Comparison of ENCODE assay signal across 11 cellular contexts in the genomic region with DNA sequence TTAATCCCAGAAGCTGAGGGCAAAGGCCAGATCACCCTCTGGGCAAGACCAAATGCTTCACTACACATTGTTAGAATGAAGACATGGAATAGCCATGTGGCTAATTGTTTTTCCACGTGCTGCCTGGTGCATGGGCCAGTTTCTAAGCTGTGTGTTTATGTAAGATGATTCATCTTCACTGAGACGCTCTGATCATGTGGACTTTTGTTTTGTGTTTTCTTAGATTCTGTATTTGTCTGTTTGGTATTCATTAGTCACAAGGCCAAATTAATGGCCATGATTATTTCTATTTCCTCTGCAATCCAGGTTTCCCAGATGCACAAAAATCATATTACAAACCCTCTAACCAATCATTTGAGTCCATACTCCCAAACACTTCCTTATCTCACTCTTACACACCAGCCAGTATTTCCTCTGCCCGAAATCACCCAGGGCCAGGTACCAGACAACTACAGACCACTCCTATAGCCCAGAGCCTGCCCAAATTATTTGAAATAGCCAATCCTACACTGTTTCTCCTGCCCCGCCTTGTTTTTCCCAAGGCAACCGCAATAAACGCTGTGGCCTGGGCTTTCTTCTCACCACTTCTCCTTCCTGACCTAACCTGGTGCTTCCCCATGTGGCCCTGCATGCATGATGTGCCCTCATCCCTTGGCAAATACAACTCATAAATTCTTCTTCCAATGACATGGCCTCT.
DNase-seq lines count a peak whose midpoint lies in the region; ATAC-seq and TF ChIP-seq lines count a peak whose summit lies in the region.
"Had no signal": no experiment of that assay in that cellular context is flagged by ENCODE, and none has a peak within 500 bp of the region (broad histone marks: within the 10 kb centered on the region; RNA-seq: fewer than 3 reads in every experiment).

No MANE protein-coding gene starts in this region.

- peak overlapping the region; percentile 32 for H3K27ac ChIP-seq in suprapubic skin
- H3K27ac ChIP-seq: pancreas had no signal

- H3K4me3 ChIP-seq in HFF-Myc (replicated peaks; ENCODE audit: low read depth, low read length) = no peak overlapping the region
- H3K4me3 ChIP-seq in foreskin fibroblast (ENCODE audit: low read depth in 1 of 2, low read length in 2 of 2) = no peak overlapping the region
- no peak overlapping the region for H3K4me3 ChIP-seq in suprapubic skin
- H3K4me3 ChIP-seq: pancreas had no signal

- no peaks in the 10 kb centered on the region for H3K9me3 ChIP-seq in suprapubic skin
- H3K9me3 ChIP-seq: pancreas had no signal

- DNase-seq in HFF-Myc (ENCODE audit: extremely low read depth, low read depth) (peak; percentile 73), UCSD-AML1 (lab: John Stamatoyannopoulos, UW; ENCODE audit: unreplicated experiment) (peak; percentile 72), foreskin fibroblast (peak; percentile 84 to 91), suprapubic skin (ENCODE audit: low spot score in 2 of 2) (no peak), activated gamma-delta T cell treated with Interleukin-2 at 50 U/mL for 16 hours (no peak), NCI-H2196 (lab: John Stamatoyannopoulos, UW; ENCODE audit: unreplicated experiment) (no peak)
- DNase-seq: aorta, NCI-H1092 treated with DMSO at 0.1 percent for 48 hours, pancreas, Right ventricle myocardium superior had no signal

- H3K4me1 ChIP-seq in suprapubic skin = peaks cover 29% of the 10 kb centered on the region
- H3K4me1 ChIP-seq: pancreas had no signal

- no peak for TF ChIP-seq CTCF in HFF-Myc (IDR thresholded peaks at IDR 0.05; ENCODE audit: low read depth, low read length, missing control alignments)
- TF ChIP-seq CTCF in foreskin fibroblast (IDR thresholded peaks at IDR 0.05; ENCODE audit: low read depth, low read length) = no peak
- TF ChIP-seq CTCF in suprapubic skin (IDR thresholded peaks at IDR 0.05) = no peak

- ATAC-seq in GM19452 (IDR thresholded peaks at IDR 0.05; ENCODE audit: unreplicated experiment) = no peak

- H3K36me3 ChIP-seq in suprapubic skin = no peaks in the 10 kb centered on the region
- H3K36me3 ChIP-seq: pancreas had no signal

- TF ChIP-seq EP300 in suprapubic skin (IDR thresholded peaks at IDR 0.05) = no peak

- TF ChIP-seq POLR2A in suprapubic skin (IDR thresholded peaks at IDR 0.05) = no peak

- WGBS in suprapubic skin = 40% methylated on average over 6 of the region's 6 CpGs

- H3K27me3 ChIP-seq in suprapubic skin = no peaks in the 10 kb centered on the region
- H3K27me3 ChIP-seq: pancreas had no signal

Comparison
In these comparisons a context has a peak if more than half of its experiments do, and no peak if none do; other contexts are left out.
1. DNase-seq: peak in HFF-Myc (single experiment), UCSD-AML1 (single experiment) and foreskin fibroblast (2 of 2); none in suprapubic skin (0 of 2), activated gamma-delta T cell treated with Interleukin-2 at 50 U/mL for 16 hours (single experiment) and NCI-H2196 (single experiment).